ENCODE assay signal across 9 cellular contexts in the genomic region with DNA sequence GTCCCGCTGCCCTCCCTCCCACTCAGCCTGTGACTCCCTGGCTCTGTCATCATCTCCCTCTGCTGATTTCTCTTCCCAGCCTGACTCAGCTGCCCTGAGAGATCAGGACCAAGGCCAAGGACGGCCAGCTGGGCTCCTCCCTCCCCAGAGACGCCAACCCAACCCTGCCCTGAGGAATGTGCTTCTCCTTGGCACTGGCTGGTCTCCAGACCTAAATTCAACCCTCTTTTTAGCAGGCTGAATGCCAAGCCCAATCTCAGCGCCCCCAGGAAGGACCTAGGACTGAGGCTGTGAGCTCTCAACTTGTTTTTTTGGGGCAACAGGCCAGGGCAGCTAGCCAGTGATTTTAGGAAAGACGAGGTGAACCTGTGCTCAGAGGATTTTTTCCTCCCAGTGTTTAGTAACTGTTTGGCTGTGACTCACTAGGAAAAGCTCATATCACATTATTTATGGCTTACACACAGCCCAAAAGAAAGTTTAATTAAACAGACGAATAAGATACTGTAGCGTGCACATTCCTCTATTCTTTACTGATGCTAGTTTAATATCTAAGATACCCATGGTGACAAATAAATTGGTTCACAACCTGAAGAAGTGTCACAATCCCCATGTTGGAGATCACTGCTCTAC. TPM values are rescaled to one million over a fixed set of nuclear protein-coding genes. Genes with fewer than 3 reads are reported as not detected.
DNase-seq lines count a peak whose midpoint lies in the region; ATAC-seq and TF ChIP-seq lines count a peak whose summit lies in the region.
"Had no signal": no experiment of that assay in that cellular context is flagged by ENCODE, and none has a peak within 500 bp of the region (broad histone marks: within the 10 kb centered on the region; RNA-seq: fewer than 3 reads in every experiment).

No MANE protein-coding gene starts in this region.

- DNase-seq in H4 (ENCODE audit: low spot score), result peak; percentile 88
- peak; percentile 55 to 64 for DNase-seq in SJSA1 (ENCODE audit: low read depth in 1 of 2, low spot score in 2 of 2)
- DNase-seq in fibroblast of villous mesenchyme (ENCODE audit: low read depth), result peak; percentile 8
- no peak for DNase-seq in sciatic nerve (ENCODE audit: low spot score)
- no peak for DNase-seq in NCI-H1092 treated with DMSO at 0.1 percent for 48 hours (lab: John Stamatoyannopoulos, UW)
- no peak for DNase-seq in activated CD4-positive, alpha-beta T cell treated with anti-CD3 and anti-CD28 coated beads, Interleukin-2, amount 10 ng/mL, durations not matched to agents 7 days and 5 days
- DNase-seq in NCI-H748 treated with DMSO at 0.1 percent for 48 hours (lab: John Stamatoyannopoulos, UW), result no peak
- DNase-seq in GM13976 (ENCODE audit: low spot score), result no peak
- DNase-seq: activated CD8-positive, alpha-beta memory T cell treated with anti-CD3 and anti-CD28 coated beads, Interleukin-2, amount 50 U/mL, for 48 hours had no signal

- H3K27ac Mint-ChIP-seq in activated CD4-positive, alpha-beta T cell treated with anti-CD3 and anti-CD28 coated beads, Interleukin-2, amount 10 ng/mL, durations not matched to agents 7 days and 5 days, result no peak overlapping the region

- H3K27me3 Mint-ChIP-seq in activated CD4-positive, alpha-beta T cell treated with anti-CD3 and anti-CD28 coated beads, Interleukin-2, amount 10 ng/mL, durations not matched to agents 7 days and 5 days, result peaks cover 3% of the 10 kb centered on the region

- H3K4me1 ChIP-seq in SJSA1 (replicated peaks), result peaks cover 26% of the 10 kb centered on the region

- no peak overlapping the region for H3K27ac ChIP-seq in SJSA1

- H3K36me3 Mint-ChIP-seq in activated CD4-positive, alpha-beta T cell treated with anti-CD3 and anti-CD28 coated beads, Interleukin-2, amount 10 ng/mL, durations not matched to agents 7 days and 5 days (ENCODE audit: low read depth), result no peaks in the 10 kb centered on the region

- H3K4me3 ChIP-seq in SJSA1 (no peak overlapping the region), fibroblast of villous mesenchyme (ENCODE audit: low read depth, low read length) (no peak overlapping the region)

- H3K9me3 ChIP-seq in SJSA1 (replicated peaks), result no peaks in the 10 kb centered on the region

- TF ChIP-seq CTCF in fibroblast of villous mesenchyme (IDR thresholded peaks at IDR 0.05; ENCODE audit: insufficient read depth, low read depth, low read length), result no peak
- no peak for TF ChIP-seq CTCF in GM13976 (IDR thresholded peaks at IDR 0.05; ENCODE audit: borderline replicate concordance, control extremely low read depth, extremely low read depth, insufficient read depth, missing control alignments)

- no peaks in the 10 kb centered on the region for H3K36me3 ChIP-seq in SJSA1

- peak; percentile 73 for ATAC-seq in sciatic nerve

- H3K9me3 Mint-ChIP-seq in activated CD4-positive, alpha-beta T cell treated with anti-CD3 and anti-CD28 coated beads, Interleukin-2, amount 10 ng/mL, durations not matched to agents 7 days and 5 days, result peaks cover 4% of the 10 kb centered on the region

- POLR2A ChIA-PET in activated CD4-positive, alpha-beta T cell treated with anti-CD3 and anti-CD28 coated beads, Interleukin-2, amount 10 ng/mL, durations not matched to agents 7 days and 5 days (lab: Charles Lee), result no interaction called here

- intact Hi-C loops in sciatic nerve (cut with DNase I), result no loop called here

- CTCF ChIA-PET in activated CD4-positive, alpha-beta T cell treated with anti-CD3 and anti-CD28 coated beads, Interleukin-2, amount 10 ng/mL, durations not matched to agents 7 days and 5 days (lab: Charles Lee), result interaction anchor here (1.0 to 1.1 kb wide), 2 partner anchors 9 to 17 kb away, joined by 3 read pairs; no protein-coding TSS in a partner anchor

- H3K4me3 Mint-ChIP-seq in activated CD4-positive, alpha-beta T cell treated with anti-CD3 and anti-CD28 coated beads, Interleukin-2, amount 10 ng/mL, durations not matched to agents 7 days and 5 days, result no peak overlapping the region

- H3K27me3 ChIP-seq in SJSA1 (replicated peaks), result peaks cover 19% of the 10 kb centered on the region

- peaks cover 6% of the 10 kb centered on the region for H3K4me1 Mint-ChIP-seq in activated CD4-positive, alpha-beta T cell treated with anti-CD3 and anti-CD28 coated beads, Interleukin-2, amount 10 ng/mL, durations not matched to agents 7 days and 5 days

- in situ Hi-C loops in GM13976 (cut with MboI; ENCODE audit: low sequenced_read_pairs, unreplicated experiment), result no loop called here

RNA-seq across cellular contexts. Expression of a gene that starts 7.4 kb away (rescaled TPM):
- not detected in 2 replicates for total RNA-seq in H4 (2014; rRNA removed; shearing (Covaris generic))
- total RNA-seq in SJSA1 (2014; rRNA removed; shearing (Covaris generic)), result not detected in 2 replicates
- total RNA-seq in fibroblast of villous mesenchyme (not detected in 2 replicates), sciatic nerve (not detected)
- not detected for total RNA-seq in activated CD4-positive, alpha-beta T cell treated with anti-CD3 and anti-CD28 coated beads, Interleukin-2, amount 10 ng/mL, durations not matched to agents 7 days and 5 days

Comparison
In these comparisons a context has a peak if more than half of its experiments do, and no peak if none do; other contexts are left out.
1. DNase-seq: peak in H4 (single experiment), SJSA1 (2 of 2) and fibroblast of villous mesenchyme (single experiment); none in sciatic nerve (single experiment), NCI-H1092 treated with DMSO at 0.1 percent for 48 hours (single experiment), activated CD4-positive, alpha-beta T cell treated with anti-CD3 and anti-CD28 coated beads, Interleukin-2, amount 10 ng/mL, durations not matched to agents 7 days and 5 days (single experiment), NCI-H748 treated with DMSO at 0.1 percent for 48 hours (single experiment) and GM13976 (single experiment).